In the genomic region with DNA sequence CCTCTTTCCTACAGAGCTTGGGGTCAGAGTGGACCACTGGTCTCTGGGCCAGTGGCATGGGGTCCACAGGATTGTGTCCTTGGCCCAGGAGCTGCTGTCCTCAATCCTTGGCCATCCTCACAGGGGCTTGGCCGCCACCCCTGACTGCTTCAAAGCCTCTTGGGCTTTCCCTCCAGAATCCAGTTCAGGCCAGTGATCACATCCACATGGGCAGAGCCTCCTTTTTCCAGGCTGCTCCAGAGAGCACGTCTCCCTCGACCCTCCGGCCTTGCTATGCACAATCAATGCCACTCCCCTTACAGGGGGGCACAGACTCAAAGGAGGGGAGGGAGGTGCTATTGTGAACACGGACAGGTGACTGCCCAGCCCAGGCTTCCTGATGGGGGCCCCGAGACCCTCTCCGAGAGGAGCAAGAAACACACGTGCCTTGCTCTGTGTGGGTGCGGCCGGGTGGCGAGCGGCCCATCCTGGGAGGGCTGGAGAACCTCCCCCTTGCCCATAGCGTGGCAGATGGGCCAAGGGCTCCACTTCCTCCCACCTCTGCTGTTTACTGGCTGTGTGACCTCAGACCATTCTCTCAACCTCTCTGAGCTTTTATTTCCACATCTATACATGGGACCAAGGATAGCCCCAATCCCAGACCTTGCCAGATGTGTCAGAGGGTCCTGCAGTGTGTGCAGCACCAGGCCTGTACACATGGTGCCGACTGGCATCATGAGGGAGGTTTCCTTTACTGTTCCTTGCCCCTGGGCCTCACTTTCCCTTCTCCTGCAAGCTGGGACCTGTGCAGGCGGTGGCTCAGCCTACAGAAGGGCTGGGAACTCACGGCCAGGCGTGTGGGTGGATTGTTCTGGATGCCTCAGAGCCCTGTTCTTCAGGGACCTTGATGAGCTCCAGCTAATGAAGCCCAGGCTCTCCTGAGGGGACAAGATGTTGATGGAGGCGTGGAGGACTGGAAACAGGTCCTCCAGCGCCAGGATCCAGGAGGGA, we compare ENCODE assay signal across 16 cellular contexts.
DNase-seq lines count a peak whose midpoint lies in the region; ATAC-seq and TF ChIP-seq lines count a peak whose summit lies in the region.
"Had no signal": no experiment of that assay in that cellular context is flagged by ENCODE, and none has a peak within 500 bp of the region (broad histone marks: within the 10 kb centered on the region; RNA-seq: fewer than 3 reads in every experiment).

No MANE protein-coding gene starts in this region.

- no peak overlapping the region for H3K9ac ChIP-seq in mesenchymal stem cell (ENCODE audit: low read length)

- H3K9me3 ChIP-seq in mesenchymal stem cell (ENCODE audit: control insufficient read depth, low read length) (no peaks in the 10 kb centered on the region), upper lobe of right lung (no peaks in the 10 kb centered on the region)
- H3K9me3 ChIP-seq: A549, upper lobe of left lung had no signal

- peak overlapping the region; percentile 98 for H4K91ac ChIP-seq in mesenchymal stem cell (ENCODE audit: low read length)

- peak overlapping the region; percentile 74 to 92 for H3K18ac ChIP-seq in mesenchymal stem cell (ENCODE audit: low read depth in 1 of 2, low read length in 2 of 2)

- H3K79me1 ChIP-seq in mesenchymal stem cell (replicated peaks; ENCODE audit: low read length, poor library complexity, severe bottlenecking) = peaks cover 12% of the 10 kb centered on the region

- H3K27me3 ChIP-seq in mesenchymal stem cell (ENCODE audit: control insufficient read depth in 1 of 2, insufficient read depth in 1 of 2, low read length in 2 of 2) (no peaks in the 10 kb centered on the region), upper lobe of right lung (no peaks in the 10 kb centered on the region)
- H3K27me3 ChIP-seq: upper lobe of left lung had no signal

- H4K8ac ChIP-seq in mesenchymal stem cell (ENCODE audit: low read length) = peak overlapping the region; percentile 61

- no peak overlapping the region for H3K4me3 Mint-ChIP-seq in activated naive CD8-positive, alpha-beta T cell treated with anti-CD3 and anti-CD28 coated beads, Interleukin-2, amount 10 ng/mL, durations not matched to agents 7 days and 5 days
- H3K4me3 Mint-ChIP-seq in activated naive CD8-positive, alpha-beta T cell treated with anti-CD3 and anti-CD28 coated beads for 36 hours = no peak overlapping the region
- no peak overlapping the region for H3K4me3 Mint-ChIP-seq in stimulated activated naive CD8-positive, alpha-beta T cell treated with anti-CD3 and anti-CD28 coated beads, Interleukin-15, amount 100 ng/mL, for 72 hours
- H3K4me3 Mint-ChIP-seq: CD4-positive, alpha-beta T cell had no signal

- peak; percentile 16 for DNase-seq in activated naive CD8-positive, alpha-beta T cell treated with anti-CD3 and anti-CD28 coated beads, Interleukin-2, amount 10 ng/mL, durations not matched to agents 7 days and 5 days
- no peak for DNase-seq in activated naive CD8-positive, alpha-beta T cell treated with anti-CD3 and anti-CD28 coated beads for 36 hours
- DNase-seq in epithelial cell of esophagus (ENCODE audit: low read depth) (peak; percentile 95), mesenchymal stem cell (no peak), upper lobe of right lung (peak; percentile 55), AG20443 (ENCODE audit: low spot score) (no peak)
- DNase-seq in stimulated activated naive CD8-positive, alpha-beta T cell treated with anti-CD3 and anti-CD28 coated beads, Interleukin-15, amount 100 ng/mL, for 72 hours = no peak
- DNase-seq: activated CD4-positive, alpha-beta T cell treated with anti-CD3 and anti-CD28 coated beads for 1 hour; activated effector memory CD4-positive, alpha-beta T cell treated with anti-CD3 and anti-CD28 coated beads, Interleukin-2, amount 50 U/mL, for 16 hours; CD4-positive, alpha-beta T cell; DND-41; foreskin melanocyte; T-helper 9 cell had no signal

- H3K4me3 ChIP-seq in epithelial cell of esophagus (ENCODE audit: low read length) (no peak overlapping the region), mesenchymal stem cell (ENCODE audit: insufficient read depth in 1 of 2, low read depth in 1 of 2, low read length in 2 of 2) (no peak overlapping the region), upper lobe of right lung (no peak overlapping the region)
- H3K4me3 ChIP-seq: A549, upper lobe of left lung had no signal

- H3K9me3 Mint-ChIP-seq in activated naive CD8-positive, alpha-beta T cell treated with anti-CD3 and anti-CD28 coated beads, Interleukin-2, amount 10 ng/mL, durations not matched to agents 7 days and 5 days = peaks cover 3% of the 10 kb centered on the region
- no peaks in the 10 kb centered on the region for H3K9me3 Mint-ChIP-seq in activated naive CD8-positive, alpha-beta T cell treated with anti-CD3 and anti-CD28 coated beads for 36 hours
- H3K9me3 Mint-ChIP-seq in stimulated activated naive CD8-positive, alpha-beta T cell treated with anti-CD3 and anti-CD28 coated beads, Interleukin-15, amount 100 ng/mL, for 72 hours = peaks cover 0 to 6% of the 10 kb centered on the region in 2 donors
- H3K9me3 Mint-ChIP-seq: CD4-positive, alpha-beta T cell had no signal

- no peak overlapping the region for H2AFZ ChIP-seq in mesenchymal stem cell (ENCODE audit: low read depth, low read length)

- no peak for ATAC-seq in activated naive CD8-positive, alpha-beta T cell treated with anti-CD3 and anti-CD28 coated beads, Interleukin-2, amount 10 ng/mL, durations not matched to agents 7 days and 5 days (ENCODE audit: low read depth)
- ATAC-seq in upper lobe of right lung (no peak), HG02852 (IDR thresholded peaks at IDR 0.05; ENCODE audit: unreplicated experiment) (no peak)
- ATAC-seq in stimulated activated naive CD8-positive, alpha-beta T cell treated with anti-CD3 and anti-CD28 coated beads, Interleukin-15, amount 100 ng/mL, for 72 hours = no peak
- ATAC-seq: A549 had no signal

- H3K36me3 Mint-ChIP-seq in activated naive CD8-positive, alpha-beta T cell treated with anti-CD3 and anti-CD28 coated beads, Interleukin-2, amount 10 ng/mL, durations not matched to agents 7 days and 5 days = no peaks in the 10 kb centered on the region
- no peaks in the 10 kb centered on the region for H3K36me3 Mint-ChIP-seq in activated naive CD8-positive, alpha-beta T cell treated with anti-CD3 and anti-CD28 coated beads for 36 hours

- no peak overlapping the region for H2BK15ac ChIP-seq in mesenchymal stem cell (ENCODE audit: low read depth, poor library complexity, severe bottlenecking)

- no peak overlapping the region for H3K23ac ChIP-seq in mesenchymal stem cell (ENCODE audit: low read length in 2 of 2)

- H2BK12ac ChIP-seq in mesenchymal stem cell (ENCODE audit: low read length in 2 of 2) = peak overlapping the region; percentile 86 to 97

- no peak overlapping the region for H3K4me2 ChIP-seq in mesenchymal stem cell (ENCODE audit: low read length, poor library complexity, severe bottlenecking)
- H3K4me2 ChIP-seq: A549 had no signal

- intact Hi-C loops in upper lobe of right lung (cut with DNase I) = no loop called here

- no peak overlapping the region for H3K27ac ChIP-seq in mesenchymal stem cell (ENCODE audit: low read length, poor library complexity, severe bottlenecking)
- H3K27ac ChIP-seq in upper lobe of right lung = no peak overlapping the region
- H3K27ac ChIP-seq: A549, upper lobe of left lung had no signal

- H3K36me3 ChIP-seq in mesenchymal stem cell (ENCODE audit: control insufficient read depth in 1 of 2, insufficient read depth in 2 of 2, low read depth in 1 of 2, low read length in 2 of 2) (peaks cover 0 to 7% of the 10 kb centered on the region in 2 experiments), upper lobe of right lung (no peaks in the 10 kb centered on the region)
- H3K36me3 ChIP-seq: upper lobe of left lung had no signal

- WGBS in mesenchymal stem cell = 91% methylated on average over 16 of the region's 19 CpGs

- H3K27ac Mint-ChIP-seq in activated naive CD8-positive, alpha-beta T cell treated with anti-CD3 and anti-CD28 coated beads, Interleukin-2, amount 10 ng/mL, durations not matched to agents 7 days and 5 days = no peak overlapping the region
- no peak overlapping the region for H3K27ac Mint-ChIP-seq in activated naive CD8-positive, alpha-beta T cell treated with anti-CD3 and anti-CD28 coated beads for 36 hours
- H3K27ac Mint-ChIP-seq in stimulated activated naive CD8-positive, alpha-beta T cell treated with anti-CD3 and anti-CD28 coated beads, Interleukin-15, amount 100 ng/mL, for 72 hours = no peak overlapping the region
- H3K27ac Mint-ChIP-seq: CD4-positive, alpha-beta T cell had no signal

- TF ChIP-seq CTCF in epithelial cell of esophagus (IDR thresholded peaks at IDR 0.05; ENCODE audit: insufficient read depth, low read depth, low read length, missing control alignments) (no peak), upper lobe of right lung (IDR thresholded peaks at IDR 0.05) (no peak)

- peaks cover 1% of the 10 kb centered on the region for H3K4me1 Mint-ChIP-seq in activated naive CD8-positive, alpha-beta T cell treated with anti-CD3 and anti-CD28 coated beads, Interleukin-2, amount 10 ng/mL, durations not matched to agents 7 days and 5 days
- H3K4me1 Mint-ChIP-seq in activated naive CD8-positive, alpha-beta T cell treated with anti-CD3 and anti-CD28 coated beads for 36 hours = no peaks in the 10 kb centered on the region
- peaks cover 4% of the 10 kb centered on the region for H3K4me1 Mint-ChIP-seq in stimulated activated naive CD8-positive, alpha-beta T cell treated with anti-CD3 and anti-CD28 coated beads, Interleukin-15, amount 100 ng/mL, for 72 hours

- no peak overlapping the region for H2BK5ac ChIP-seq in mesenchymal stem cell (ENCODE audit: low read depth, low read length, poor library complexity, severe bottlenecking)

- H2BK120ac ChIP-seq in mesenchymal stem cell (ENCODE audit: low read depth, low read length) = peak overlapping the region; percentile 67

- no peak overlapping the region for H2AK5ac ChIP-seq in mesenchymal stem cell (ENCODE audit: low read length, severe bottlenecking)

- H3K4me1 ChIP-seq in mesenchymal stem cell (ENCODE audit: control insufficient read depth, insufficient read depth, low read depth, low read length) (peaks cover 36% of the 10 kb centered on the region), upper lobe of right lung (peaks cover 17% of the 10 kb centered on the region)
- H3K4me1 ChIP-seq: A549 had no signal

- H3K14ac ChIP-seq in mesenchymal stem cell (ENCODE audit: low read length in 2 of 2) = peak overlapping the region in 1 of 2 experiments; percentile 88

- H3K4ac ChIP-seq in mesenchymal stem cell (ENCODE audit: low read depth in 1 of 2, low read length in 2 of 2) = peak overlapping the region; percentile 72 to 73

- H3K27me3 Mint-ChIP-seq in activated naive CD8-positive, alpha-beta T cell treated with anti-CD3 and anti-CD28 coated beads, Interleukin-2, amount 10 ng/mL, durations not matched to agents 7 days and 5 days = peaks cover 2% of the 10 kb centered on the region
- H3K27me3 Mint-ChIP-seq in activated naive CD8-positive, alpha-beta T cell treated with anti-CD3 and anti-CD28 coated beads for 36 hours = peaks cover 7% of the 10 kb centered on the region
- peaks cover 19% of the 10 kb centered on the region for H3K27me3 Mint-ChIP-seq in stimulated activated naive CD8-positive, alpha-beta T cell treated with anti-CD3 and anti-CD28 coated beads, Interleukin-15, amount 100 ng/mL, for 72 hours
- H3K27me3 Mint-ChIP-seq: CD4-positive, alpha-beta T cell had no signal

- POLR2A ChIA-PET in activated naive CD8-positive, alpha-beta T cell treated with anti-CD3 and anti-CD28 coated beads, Interleukin-2, amount 10 ng/mL, durations not matched to agents 7 days and 5 days (lab: Charles Lee) = no interaction called here

Comparison
In these comparisons a context has a peak if more than half of its experiments do, and no peak if none do; other contexts are left out.
1. DNase-seq: peak in activated naive CD8-positive, alpha-beta T cell treated with anti-CD3 and anti-CD28 coated beads, Interleukin-2, amount 10 ng/mL, durations not matched to agents 7 days and 5 days (single experiment), epithelial cell of esophagus (single experiment) and upper lobe of right lung (single experiment); none in activated naive CD8-positive, alpha-beta T cell treated with anti-CD3 and anti-CD28 coated beads for 36 hours (single experiment), mesenchymal stem cell (single experiment), stimulated activated naive CD8-positive, alpha-beta T cell treated with anti-CD3 and anti-CD28 coated beads, Interleukin-15, amount 100 ng/mL, for 72 hours (0 of 2) and AG20443 (single experiment).